In genomic region chrX:40172169-40172979, GRCh38 we compare ENCODE assay signal across 8 cellular contexts.
DNase-seq lines count a peak whose midpoint lies in the region; ATAC-seq and TF ChIP-seq lines count a peak whose summit lies in the region.

No MANE protein-coding gene starts in this region.

- WGBS in neuronal stem cell (ENCODE audit: extremely low coverage in 2 of 2, insufficient read length in 2 of 2, insufficient replicate concordance in 1 of 2), 2 donors = no CpG with 5 or more reads among the region's 75 CpGs

- H3K4me1 ChIP-seq in neuronal stem cell (ENCODE audit: control insufficient read depth in 2 of 2, insufficient read depth in 1 of 2, low read depth in 1 of 2, low read length in 2 of 2) = peaks cover 0 to 9% of the 10 kb centered on the region in 2 donors

- H3K23ac ChIP-seq in neuronal stem cell (ENCODE audit: low read depth, low read length, poor library complexity) = no peak overlapping the region

- DNase-seq in AG09309 (ENCODE audit: low read depth) (no peak), HCEC 1CT (peak; percentile 62), fibroblast of villous mesenchyme (ENCODE audit: low read depth) (peak; percentile 78), neuronal stem cell (ENCODE audit: low spot score) (no peak), NCI-H526 treated with DMSO at 0.1 percent for 48 hours (lab: John Stamatoyannopoulos, UW) (no peak)
- DNase-seq in activated T-cell treated with anti-CD3 and anti-CD28 coated beads, Interleukin-2, amount 50 U/mL, for 4 hours = no peak

- H3K36me3 ChIP-seq in neuronal stem cell (replicated peaks in 1 of 2; ENCODE audit: control insufficient read depth in 2 of 2, insufficient read depth in 2 of 2, low read length in 2 of 2) = no peaks in the 10 kb centered on the region

- H3K9ac ChIP-seq in neuronal stem cell (ENCODE audit: low read depth, low read length, poor library complexity) = peak overlapping the region; percentile 77

- no peak overlapping the region for H2AFZ ChIP-seq in neuronal stem cell (ENCODE audit: low read length)

- TF ChIP-seq CTCF in AG09309 (IDR thresholded peaks at IDR 0.05; ENCODE audit: control insufficient read depth, insufficient read depth, low read depth, low read length, missing control alignments) (no peak), fibroblast of villous mesenchyme (IDR thresholded peaks at IDR 0.05; ENCODE audit: insufficient read depth, low read depth, low read length) (no peak)

- peak overlapping the region; percentile 89 for H3K4me3 Mint-ChIP-seq in activated T-cell treated with anti-CD3 and anti-CD28 coated beads, Interleukin-2, amount 50 U/mL, for 4 hours

- peaks cover 45% of the 10 kb centered on the region for H3K4me1 Mint-ChIP-seq in activated T-cell treated with anti-CD3 and anti-CD28 coated beads, Interleukin-2, amount 50 U/mL, for 4 hours (ENCODE audit: low read depth)

- no peaks in the 10 kb centered on the region for H3K9me3 Mint-ChIP-seq in activated T-cell treated with anti-CD3 and anti-CD28 coated beads, Interleukin-2, amount 50 U/mL, for 4 hours

- H2BK12ac ChIP-seq in neuronal stem cell (ENCODE audit: low read length) = no peak overlapping the region

- no peak overlapping the region for H2BK15ac ChIP-seq in neuronal stem cell (ENCODE audit: low read length)

- H3K27me3 Mint-ChIP-seq in activated T-cell treated with anti-CD3 and anti-CD28 coated beads, Interleukin-2, amount 50 U/mL, for 4 hours (ENCODE audit: low read depth) = no peaks in the 10 kb centered on the region

- H3K79me1 ChIP-seq in neuronal stem cell (ENCODE audit: low read depth, low read length) = no peaks in the 10 kb centered on the region

- peak overlapping the region; percentile 49 for H3K4me2 ChIP-seq in neuronal stem cell (ENCODE audit: insufficient read depth, low read length, poor library complexity, severe bottlenecking)

- no peak overlapping the region for H2AK5ac ChIP-seq in neuronal stem cell (ENCODE audit: low read depth, low read length)

- no peak overlapping the region for H3K27ac ChIP-seq in neuronal stem cell (replicated peaks; ENCODE audit: low read length)

- H3K36me3 Mint-ChIP-seq in activated T-cell treated with anti-CD3 and anti-CD28 coated beads, Interleukin-2, amount 50 U/mL, for 4 hours (ENCODE audit: insufficient read depth) = no peaks in the 10 kb centered on the region

- no peak overlapping the region for H3K4ac ChIP-seq in neuronal stem cell (ENCODE audit: low read length)

- ATAC-seq in activated T-cell treated with anti-CD3 and anti-CD28 coated beads, Interleukin-2, amount 50 U/mL, for 4 hours = no peak
- ATAC-seq in HG02763 (IDR thresholded peaks at IDR 0.05; ENCODE audit: unreplicated experiment) (no peak), GM18502 (IDR thresholded peaks at IDR 0.05; ENCODE audit: poor library complexity, unreplicated experiment) (no peak)

- peaks cover 0 to 27% (median 22%) of the 10 kb centered on the region in 3 experiments for H3K27me3 ChIP-seq in neuronal stem cell (ENCODE audit: control insufficient read depth in 3 of 3, insufficient read depth in 3 of 3, low read depth in 1 of 3, low read length in 3 of 3)

- H4K8ac ChIP-seq in neuronal stem cell (ENCODE audit: low read depth, low read length) = peak overlapping the region; percentile 92

- peak overlapping the region; percentile 85 for H3K18ac ChIP-seq in neuronal stem cell (ENCODE audit: low read length)

- no peak overlapping the region for H3K14ac ChIP-seq in neuronal stem cell (ENCODE audit: low read length)

- no peak overlapping the region for H2BK120ac ChIP-seq in neuronal stem cell (ENCODE audit: low read depth, low read length)

- no peak overlapping the region for H4K91ac ChIP-seq in neuronal stem cell (ENCODE audit: low read depth, low read length, poor library complexity)

- H2BK5ac ChIP-seq in neuronal stem cell (ENCODE audit: low read length) = no peak overlapping the region

- peaks cover 0 to 2% of the 10 kb centered on the region in 2 donors for H3K9me3 ChIP-seq in neuronal stem cell (replicated peaks in 1 of 2; ENCODE audit: control insufficient read depth in 2 of 2, insufficient read depth in 1 of 2, low read depth in 1 of 2, low read length in 2 of 2)

- H3K4me3 ChIP-seq in AG09309 (ENCODE audit: control insufficient read depth, low read depth, low read length) = peak overlapping the region; percentile 44
- H3K4me3 ChIP-seq in fibroblast of villous mesenchyme (ENCODE audit: low read depth, low read length) = peak overlapping the region; percentile 44
- peak overlapping the region in 1 of 2 donors; percentile 72 for H3K4me3 ChIP-seq in neuronal stem cell (ENCODE audit: low read length in 2 of 2)

Comparison
In these comparisons a context has a peak if more than half of its experiments do, and no peak if none do; other contexts are left out.
1. DNase-seq: peak in HCEC 1CT (single experiment) and fibroblast of villous mesenchyme (single experiment); none in AG09309 (single experiment), activated T-cell treated with anti-CD3 and anti-CD28 coated beads, Interleukin-2, amount 50 U/mL, for 4 hours (single experiment), neuronal stem cell (single experiment) and NCI-H526 treated with DMSO at 0.1 percent for 48 hours (single experiment).